Comparison of ENCODE assay signal across 10 cellular contexts in the genomic region with DNA sequence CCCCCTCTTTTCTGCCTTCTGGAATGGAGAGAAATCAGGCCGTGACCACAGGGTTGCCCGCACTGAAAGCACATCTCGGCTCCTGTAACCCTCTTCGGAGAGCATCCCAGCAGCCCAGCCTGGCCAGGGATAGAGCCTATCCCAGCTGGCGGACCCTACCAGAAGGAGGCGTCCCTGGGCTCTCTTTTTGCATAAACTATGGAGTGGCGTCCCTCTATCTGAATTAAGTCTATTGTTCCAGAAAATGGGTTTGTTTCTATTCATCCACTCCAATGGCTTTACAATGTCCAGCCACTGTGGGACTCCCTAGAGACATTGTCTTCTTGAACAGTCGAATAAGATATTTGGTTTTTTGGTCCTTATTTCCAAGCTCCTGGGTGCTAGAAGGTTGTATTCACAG. TPM values are rescaled to one million over a fixed set of nuclear protein-coding genes. Genes with fewer than 3 reads are reported as not detected.
DNase-seq lines count a peak whose midpoint lies in the region; ATAC-seq and TF ChIP-seq lines count a peak whose summit lies in the region.
"Had no signal": no experiment of that assay in that cellular context is flagged by ENCODE, and none has a peak within 500 bp of the region (broad histone marks: within the 10 kb centered on the region; RNA-seq: fewer than 3 reads in every experiment).

No MANE protein-coding gene starts in this region.

- no peaks in the 10 kb centered on the region for H3K4me1 Mint-ChIP-seq in central memory CD8-positive, alpha-beta T cell

- TF ChIP-seq CTCF in right atrium auricular region (IDR thresholded peaks at IDR 0.05) = peak in 1 of 2 donors; percentile 32
- peak; percentile 13 for TF ChIP-seq CTCF in upper lobe of right lung (IDR thresholded peaks at IDR 0.05)

- no peak overlapping the region for H3K27ac Mint-ChIP-seq in central memory CD8-positive, alpha-beta T cell (ENCODE audit: low read depth)
- H3K27ac Mint-ChIP-seq: stimulated activated naive B cell treated with anti-CD40 and anti-IgM and Interleukin-4, amounts not matched to agents 10 μg/mL and 1 μg/mL and 100 μg/mL, for 72 hours had no signal

- peak overlapping the region; percentile 57 for H3K4me3 Mint-ChIP-seq in central memory CD8-positive, alpha-beta T cell

- DNase-seq in Right ventricle myocardium superior = peak; percentile 40
- DNase-seq in right atrium auricular region (ENCODE audit: low spot score) = no peak
- no peak for DNase-seq in central memory CD8-positive, alpha-beta T cell (ENCODE audit: low spot score in 2 of 2)
- peak; percentile 17 for DNase-seq in kidney tubule cell (ENCODE audit: low spot score)
- DNase-seq in upper lobe of right lung = no peak
- no peak for DNase-seq in NCI-H2227 (lab: John Stamatoyannopoulos, UW; ENCODE audit: unreplicated experiment)
- DNase-seq: DND-41; stimulated activated naive B cell treated with anti-CD40 and anti-IgM and Interleukin-4, amounts not matched to agents 10 μg/mL and 1 μg/mL and 100 μg/mL, for 72 hours had no signal

- intact Hi-C loops in Right ventricle myocardium superior (cut with DNase I) (no loop called here), upper lobe of right lung (cut with DNase I) (no loop called here)

- peaks cover 2% of the 10 kb centered on the region for H3K36me3 Mint-ChIP-seq in central memory CD8-positive, alpha-beta T cell (ENCODE audit: insufficient read depth)
- H3K36me3 Mint-ChIP-seq: stimulated activated naive B cell treated with anti-CD40 and anti-IgM and Interleukin-4, amounts not matched to agents 10 μg/mL and 1 μg/mL and 100 μg/mL, for 72 hours had no signal

- H3K9me3 ChIP-seq in right atrium auricular region (no peaks in the 10 kb centered on the region), upper lobe of right lung (no peaks in the 10 kb centered on the region)

- H3K27me3 Mint-ChIP-seq in central memory CD8-positive, alpha-beta T cell = peaks cover 62% of the 10 kb centered on the region

- H3K27me3 ChIP-seq in right atrium auricular region = peaks cover 0 to 10% of the 10 kb centered on the region in 2 donors
- H3K27me3 ChIP-seq in upper lobe of right lung = no peaks in the 10 kb centered on the region

- ATAC-seq in Right ventricle myocardium superior (ENCODE audit: poor library complexity) (peak; percentile 48), upper lobe of right lung (no peak), HG03457 (IDR thresholded peaks at IDR 0.05; ENCODE audit: unreplicated experiment) (no peak), HG02763 (IDR thresholded peaks at IDR 0.05; ENCODE audit: unreplicated experiment) (no peak)
- no peak for ATAC-seq in central memory CD8-positive, alpha-beta T cell (replicated peaks; ENCODE audit: extremely low read depth, poor library complexity, severe bottlenecking)

- H3K9me3 Mint-ChIP-seq in central memory CD8-positive, alpha-beta T cell = no peaks in the 10 kb centered on the region
- H3K9me3 Mint-ChIP-seq: stimulated activated naive B cell treated with anti-CD40 and anti-IgM and Interleukin-4, amounts not matched to agents 10 μg/mL and 1 μg/mL and 100 μg/mL, for 72 hours had no signal

- H3K27ac ChIP-seq in right atrium auricular region (no peak overlapping the region), upper lobe of right lung (no peak overlapping the region)

- H3K4me3 ChIP-seq in right atrium auricular region = no peak overlapping the region
- peak overlapping the region; percentile 44 for H3K4me3 ChIP-seq in upper lobe of right lung

- no peaks in the 10 kb centered on the region for H3K36me3 ChIP-seq in right atrium auricular region
- H3K36me3 ChIP-seq in upper lobe of right lung = no peaks in the 10 kb centered on the region

- no peaks in the 10 kb centered on the region for H3K4me1 ChIP-seq in right atrium auricular region
- H3K4me1 ChIP-seq in upper lobe of right lung = no peaks in the 10 kb centered on the region

RNA-seq across cellular contexts. Expression of a gene that starts 0.7 kb away (rescaled TPM):
- total RNA-seq in Right ventricle myocardium superior (4.7 TPM), right atrium auricular region (1 to 10 TPM; 5.5 to 9.3 TPM), upper lobe of right lung (17.3 TPM)

Comparison
In these comparisons a context has a peak if more than half of its experiments do, and no peak if none do; other contexts are left out.
1. DNase-seq: peak in Right ventricle myocardium superior (single experiment) and kidney tubule cell (single experiment); none in right atrium auricular region (single experiment), central memory CD8-positive, alpha-beta T cell (0 of 2), upper lobe of right lung (single experiment) and NCI-H2227 (single experiment).